In the genomic region with DNA sequence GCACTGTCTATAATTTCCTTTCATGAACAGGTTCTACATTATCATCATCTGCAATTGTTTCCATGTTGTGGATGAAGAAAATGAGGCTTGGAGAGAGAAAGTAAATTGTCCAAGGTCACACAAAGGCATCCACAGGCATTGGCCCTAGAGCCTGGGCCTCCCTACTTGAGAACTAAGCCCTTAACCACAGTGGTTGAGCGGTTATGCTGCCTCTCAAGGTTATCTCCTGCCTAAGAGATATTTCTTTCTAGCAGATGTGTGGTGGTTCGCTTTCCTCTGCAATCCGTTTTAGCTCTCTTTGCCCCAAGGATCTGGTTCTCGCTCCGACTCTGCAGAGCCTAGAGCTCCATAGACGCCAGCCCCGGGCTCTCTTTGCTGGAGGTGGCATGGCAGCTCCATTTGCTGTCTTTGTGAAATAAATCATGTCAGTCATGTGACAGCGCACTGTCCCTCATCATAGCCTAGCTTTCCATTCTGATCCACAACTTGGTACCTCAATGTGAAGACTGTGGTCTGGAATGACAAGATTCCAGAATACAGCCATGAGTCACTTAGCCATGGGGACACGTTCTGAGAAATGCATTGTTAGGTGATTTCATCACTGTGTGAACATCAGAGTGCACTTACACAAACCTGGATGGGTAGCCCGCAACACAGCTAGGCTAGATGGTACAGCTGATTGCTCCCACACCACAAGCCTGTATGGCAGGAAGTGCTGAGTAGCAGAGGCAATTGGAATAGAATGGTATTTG, we compare ENCODE assay signal across 14 cellular contexts. TPM values are rescaled to one million over a fixed set of nuclear protein-coding genes. Genes with fewer than 3 reads are reported as not detected.
DNase-seq lines count a peak whose midpoint lies in the region; ATAC-seq and TF ChIP-seq lines count a peak whose summit lies in the region.
"Had no signal": no experiment of that assay in that cellular context is flagged by ENCODE, and none has a peak within 500 bp of the region (broad histone marks: within the 10 kb centered on the region; RNA-seq: fewer than 3 reads in every experiment).

No MANE protein-coding gene starts in this region.

- intact Hi-C loops in ovary (cut with DNase I): loop anchor here in 1 of 4 donors (10.0 kb wide), 1 partner anchor 269 kb away; no protein-coding TSS in a partner anchor
- intact Hi-C loops in mucosa of descending colon (cut with DNase I, micrococcal nuclease): no loop called here

- H3K9me3 ChIP-seq in BLaER1 treated with 17β-estradiol and CSF1 and Interleukin-3, amounts not matched to agents 10 nM and 100 nM (replicated peaks in 1 of 11): peaks cover 16 to 34% (median 21%) of the 10 kb centered on the region in 11 experiments
- H3K9me3 ChIP-seq in ovary (no peaks in the 10 kb centered on the region), mucosa of descending colon (no peaks in the 10 kb centered on the region)
- H3K9me3 ChIP-seq: lower lobe of right lung, right atrium auricular region had no signal

- TF ChIP-seq EP300 in ovary (IDR thresholded peaks at IDR 0.05): no peak

- TF ChIP-seq CTCF in ovary (IDR thresholded peaks at IDR 0.05): no peak
- TF ChIP-seq CTCF in mucosa of descending colon (IDR thresholded peaks at IDR 0.05): no peak

- H3K36me3 Mint-ChIP-seq in T-cell: no peaks in the 10 kb centered on the region
- peaks cover 6% of the 10 kb centered on the region for H3K36me3 Mint-ChIP-seq in activated naive CD8-positive, alpha-beta T cell treated with anti-CD3 and anti-CD28 coated beads for 36 hours

- H3K4me3 Mint-ChIP-seq in T-cell: no peak overlapping the region
- no peak overlapping the region for H3K4me3 Mint-ChIP-seq in activated naive CD8-positive, alpha-beta T cell treated with anti-CD3 and anti-CD28 coated beads for 36 hours

- CTCF ChIA-PET in T-cell (lab: Charles Lee): interaction anchor here in 1 of 2 donors (0.7 kb wide), 1 partner anchor 9 kb away, joined by 3 read pairs; no protein-coding TSS in a partner anchor

- H3K9me3 Mint-ChIP-seq in T-cell: no peaks in the 10 kb centered on the region
- peaks cover 14% of the 10 kb centered on the region for H3K9me3 Mint-ChIP-seq in activated naive CD8-positive, alpha-beta T cell treated with anti-CD3 and anti-CD28 coated beads for 36 hours

- H4K20me1 ChIP-seq in BLaER1 treated with 17β-estradiol and CSF1 and Interleukin-3, amounts not matched to agents 10 nM and 100 nM: no peaks in the 10 kb centered on the region

- H3K36me3 ChIP-seq in BLaER1 treated with 17β-estradiol and CSF1 and Interleukin-3, amounts not matched to agents 10 nM and 100 nM: peaks cover 0 to 30% (median 18%) of the 10 kb centered on the region in 11 experiments; a peak in 14 of 22 replicates
- H3K36me3 ChIP-seq in ovary (no peaks in the 10 kb centered on the region), mucosa of descending colon (ENCODE audit: low read depth) (no peaks in the 10 kb centered on the region)
- H3K36me3 ChIP-seq: lower lobe of right lung, right atrium auricular region had no signal

- POLR2A ChIA-PET in T-cell (lab: Charles Lee): no interaction called here

- H3K27me3 ChIP-seq in BLaER1 treated with 17β-estradiol and CSF1 and Interleukin-3, amounts not matched to agents 10 nM and 100 nM: peaks cover 0 to 26% (median 0%) of the 10 kb centered on the region in 11 experiments; a peak in 5 of 22 replicates
- H3K27me3 ChIP-seq in ovary: no peaks in the 10 kb centered on the region
- H3K27me3 ChIP-seq: right atrium auricular region had no signal

- WGBS in ovary, 3 donors: 73 to 83% (median 77%) methylated on average over 10 of the region's 10 CpGs

- H3K4me3 ChIP-seq in BLaER1 treated with 17β-estradiol and CSF1 and Interleukin-3, amounts not matched to agents 10 nM and 100 nM: peak overlapping the region in 3 of 10 experiments; percentile 2 to 33 (median 14); a peak in 3 of 20 replicates
- H3K4me3 ChIP-seq in ovary (no peak overlapping the region), mucosa of descending colon (no peak overlapping the region)
- H3K4me3 ChIP-seq: lower lobe of right lung, right atrium auricular region had no signal

- no peak for TF ChIP-seq POLR2A in ovary (IDR thresholded peaks at IDR 0.05)

- peaks cover 28 to 100% (median 86%) of the 10 kb centered on the region in 10 experiments for H3K4me1 ChIP-seq in BLaER1 treated with 17β-estradiol and CSF1 and Interleukin-3, amounts not matched to agents 10 nM and 100 nM
- H3K4me1 ChIP-seq in ovary (ENCODE audit: insufficient read depth): no peaks in the 10 kb centered on the region
- no peaks in the 10 kb centered on the region for H3K4me1 ChIP-seq in mucosa of descending colon (ENCODE audit: low read depth)
- H3K4me1 ChIP-seq: lower lobe of right lung had no signal

- ATAC-seq in T-cell (replicated peaks in 1 of 4) (peak in 3 of 4 experiments; percentile 56 to 78 (median 64)), mucosa of descending colon (no peak)

- H3K4me2 ChIP-seq in BLaER1 treated with 17β-estradiol and CSF1 and Interleukin-3, amounts not matched to agents 10 nM and 100 nM: peak overlapping the region; percentile 82 to 96 (median 92)
- H3K4me2 ChIP-seq: KMS-11 had no signal

- no peak overlapping the region for H3K27ac Mint-ChIP-seq in T-cell
- H3K27ac Mint-ChIP-seq in activated naive CD8-positive, alpha-beta T cell treated with anti-CD3 and anti-CD28 coated beads for 36 hours: no peak overlapping the region

- no peaks in the 10 kb centered on the region for H3K27me3 Mint-ChIP-seq in T-cell
- H3K27me3 Mint-ChIP-seq in activated naive CD8-positive, alpha-beta T cell treated with anti-CD3 and anti-CD28 coated beads for 36 hours: no peaks in the 10 kb centered on the region

- H3K9ac ChIP-seq in BLaER1 treated with 17β-estradiol and CSF1 and Interleukin-3, amounts not matched to agents 10 nM and 100 nM: peak overlapping the region in 9 of 11 experiments; percentile 48 to 72 (median 67); a peak in 18 of 22 replicates
- H3K9ac ChIP-seq: KMS-11 had no signal

- H3K4me1 Mint-ChIP-seq in T-cell: peaks cover 22 to 31% (median 24%) of the 10 kb centered on the region in 3 donors
- H3K4me1 Mint-ChIP-seq in activated naive CD8-positive, alpha-beta T cell treated with anti-CD3 and anti-CD28 coated beads for 36 hours: peaks cover 19% of the 10 kb centered on the region

- H3K27ac ChIP-seq in BLaER1 treated with 17β-estradiol and CSF1 and Interleukin-3, amounts not matched to agents 10 nM and 100 nM: peak overlapping the region in 10 of 11 experiments; percentile 19 to 88 (median 78); a peak in 18 of 22 replicates
- no peak overlapping the region for H3K27ac ChIP-seq in ovary
- H3K27ac ChIP-seq: KMS-11, lower lobe of right lung, right atrium auricular region had no signal

- peak; percentile 22 for DNase-seq in HS-5 (ENCODE audit: low read depth)
- peak in 5 of 34 experiments; percentile 3 to 33 (median 23) for DNase-seq in T-cell
- DNase-seq in glomerular visceral epithelial cell (ENCODE audit: extremely low spot score): peak; percentile 81
- no peak for DNase-seq in ovary
- DNase-seq in activated naive CD8-positive, alpha-beta T cell treated with anti-CD3 and anti-CD28 coated beads for 36 hours: no peak
- no peak for DNase-seq in mucosa of descending colon
- DNase-seq in superior temporal gyrus (ENCODE audit: extremely low spot score): no peak
- DNase-seq: activated naive CD4-positive, alpha-beta T cell; DMS53; lower lobe of right lung; NCI-H526 had no signal

RNA-seq across cellular contexts. Expression of a gene that starts 27.2 kb away (rescaled TPM):
- total RNA-seq in T-cell: 10 to 100 TPM; 16.5 to 48.7 (median 43.7) TPM
- 10 to 100 TPM in 6 of 7 donors, 1 to 10 TPM in 1; 7.3 to 31.4 (median 16.9) TPM for total RNA-seq in ovary
- polyA plus RNA-seq in ovary: 10 to 100 TPM in 1 of 2 donors, 1 to 10 TPM in 1; 4.0 to 12.1 TPM
- total RNA-seq in activated naive CD8-positive, alpha-beta T cell treated with anti-CD3 and anti-CD28 coated beads for 36 hours: 10 to 100 TPM; 20.3 to 24.5 TPM
- total RNA-seq in mucosa of descending colon: 10 to 100 TPM; 33.6 to 39.8 (median 36.5) TPM

RNA-seq across cellular contexts. Expression of a gene that starts 46.1 kb away (rescaled TPM):
- 100 to 1,000 TPM; 132 to 144 (median 133) TPM for total RNA-seq in T-cell
- 1 to 10 TPM; 3.4 to 7.5 (median 3.5) TPM for total RNA-seq in ovary
- polyA plus RNA-seq in ovary: 1 to 10 TPM in 1 of 2 donors, under 1 TPM in 1; 0.95 to 3.6 TPM
- total RNA-seq in activated naive CD8-positive, alpha-beta T cell treated with anti-CD3 and anti-CD28 coated beads for 36 hours: 10 to 100 TPM; 73.5 to 74.5 TPM
- 10 to 100 TPM; 13.4 to 32.5 (median 28.8) TPM for total RNA-seq in mucosa of descending colon

Comparison
In these comparisons a context has a peak if more than half of its experiments do, and no peak if none do; other contexts are left out.
1. H3K27ac ChIP-seq: peak in BLaER1 treated with 17β-estradiol and CSF1 and Interleukin-3, amounts not matched to agents 10 nM and 100 nM (10 of 11); none in ovary (0 of 2).
2. DNase-seq: peak in HS-5 (single experiment) and glomerular visceral epithelial cell (single experiment); none in ovary (0 of 5), activated naive CD8-positive, alpha-beta T cell treated with anti-CD3 and anti-CD28 coated beads for 36 hours (single experiment), mucosa of descending colon (0 of 3) and superior temporal gyrus (single experiment).